In the genomic region with DNA sequence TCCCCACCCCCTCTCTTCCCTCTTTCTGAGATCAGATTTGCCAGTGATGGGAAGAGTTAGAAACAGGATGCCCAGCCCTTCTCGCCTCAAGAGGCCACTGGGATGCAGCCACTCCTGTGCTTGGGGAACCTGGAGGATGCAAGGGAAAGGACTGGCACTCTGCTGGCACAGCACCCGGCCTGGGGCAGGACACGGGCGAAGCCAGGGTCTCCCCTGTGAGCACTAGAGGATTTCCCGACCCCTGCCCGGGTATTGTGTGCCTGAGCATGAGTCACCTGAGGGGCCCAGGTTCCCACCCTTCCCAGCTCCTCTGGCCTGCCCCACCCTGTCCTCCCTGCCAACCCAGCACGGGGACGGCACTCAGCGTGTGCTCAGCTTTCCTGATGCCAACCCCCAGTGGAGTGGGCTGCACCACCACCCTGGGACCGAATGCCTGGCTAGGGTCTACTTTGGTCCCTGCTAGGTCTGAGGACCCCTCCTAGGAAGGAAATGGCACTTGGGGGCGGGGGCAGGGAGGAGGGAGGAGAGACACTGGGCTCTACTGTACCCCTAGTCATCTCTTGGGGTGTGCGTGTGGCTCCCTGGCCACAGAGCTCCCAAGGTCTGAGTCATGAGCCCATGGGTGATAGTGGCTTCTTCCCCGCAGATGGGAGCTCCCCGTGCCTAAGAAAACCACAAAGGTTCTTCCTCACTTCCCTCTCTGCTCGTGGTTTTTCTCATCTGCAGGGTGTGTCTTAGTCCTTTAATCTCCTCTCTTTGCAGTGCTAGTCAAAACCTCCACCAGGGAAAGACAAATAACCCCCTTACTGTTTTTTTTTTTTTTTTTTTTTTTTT, we compare ENCODE assay signal across 1 cellular context.
A peak's percentile ranks its signal among the peaks of the same experiment; 100 is the strongest.
TF ChIP-seq lines count a peak whose summit lies in the region.

No MANE protein-coding gene starts in this region.

TF ChIP-seq in GM12878, 131 proteins besides CTCF, POLR2A, EP300 and RAD21 (continued from another document and continues in another):
- TF ChIP-seq, protein P1, sequence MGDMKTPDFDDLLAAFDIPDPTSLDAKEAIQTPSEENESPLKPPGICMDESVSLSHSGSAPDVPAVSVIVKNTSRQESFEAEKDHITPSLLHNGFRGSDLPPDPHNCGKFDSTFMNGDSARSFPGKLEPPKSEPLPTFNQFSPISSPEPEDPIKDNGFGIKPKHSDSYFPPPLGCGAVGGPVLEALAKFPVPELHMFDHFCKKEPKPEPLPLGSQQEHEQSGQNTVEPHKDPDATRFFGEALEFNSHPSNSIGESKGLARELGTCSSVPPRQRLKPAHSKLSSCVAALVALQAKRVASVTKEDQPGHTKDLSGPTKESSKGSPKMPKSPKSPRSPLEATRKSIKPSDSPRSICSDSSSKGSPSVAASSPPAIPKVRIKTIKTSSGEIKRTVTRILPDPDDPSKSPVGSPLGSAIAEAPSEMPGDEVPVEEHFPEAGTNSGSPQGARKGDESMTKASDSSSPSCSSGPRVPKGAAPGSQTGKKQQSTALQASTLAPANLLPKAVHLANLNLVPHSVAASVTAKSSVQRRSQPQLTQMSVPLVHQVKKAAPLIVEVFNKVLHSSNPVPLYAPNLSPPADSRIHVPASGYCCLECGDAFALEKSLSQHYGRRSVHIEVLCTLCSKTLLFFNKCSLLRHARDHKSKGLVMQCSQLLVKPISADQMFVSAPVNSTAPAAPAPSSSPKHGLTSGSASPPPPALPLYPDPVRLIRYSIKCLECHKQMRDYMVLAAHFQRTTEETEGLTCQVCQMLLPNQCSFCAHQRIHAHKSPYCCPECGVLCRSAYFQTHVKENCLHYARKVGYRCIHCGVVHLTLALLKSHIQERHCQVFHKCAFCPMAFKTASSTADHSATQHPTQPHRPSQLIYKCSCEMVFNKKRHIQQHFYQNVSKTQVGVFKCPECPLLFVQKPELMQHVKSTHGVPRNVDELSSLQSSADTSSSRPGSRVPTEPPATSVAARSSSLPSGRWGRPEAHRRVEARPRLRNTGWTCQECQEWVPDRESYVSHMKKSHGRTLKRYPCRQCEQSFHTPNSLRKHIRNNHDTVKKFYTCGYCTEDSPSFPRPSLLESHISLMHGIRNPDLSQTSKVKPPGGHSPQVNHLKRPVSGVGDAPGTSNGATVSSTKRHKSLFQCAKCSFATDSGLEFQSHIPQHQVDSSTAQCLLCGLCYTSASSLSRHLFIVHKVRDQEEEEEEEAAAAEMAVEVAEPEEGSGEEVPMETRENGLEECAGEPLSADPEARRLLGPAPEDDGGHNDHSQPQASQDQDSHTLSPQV (IDR thresholded peaks at IDR 0.05), result no peak
- TF ChIP-seq, protein P2, sequence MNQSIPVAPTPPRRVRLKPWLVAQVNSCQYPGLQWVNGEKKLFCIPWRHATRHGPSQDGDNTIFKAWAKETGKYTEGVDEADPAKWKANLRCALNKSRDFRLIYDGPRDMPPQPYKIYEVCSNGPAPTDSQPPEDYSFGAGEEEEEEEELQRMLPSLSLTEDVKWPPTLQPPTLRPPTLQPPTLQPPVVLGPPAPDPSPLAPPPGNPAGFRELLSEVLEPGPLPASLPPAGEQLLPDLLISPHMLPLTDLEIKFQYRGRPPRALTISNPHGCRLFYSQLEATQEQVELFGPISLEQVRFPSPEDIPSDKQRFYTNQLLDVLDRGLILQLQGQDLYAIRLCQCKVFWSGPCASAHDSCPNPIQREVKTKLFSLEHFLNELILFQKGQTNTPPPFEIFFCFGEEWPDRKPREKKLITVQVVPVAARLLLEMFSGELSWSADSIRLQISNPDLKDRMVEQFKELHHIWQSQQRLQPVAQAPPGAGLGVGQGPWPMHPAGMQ (IDR thresholded peaks at IDR 0.05; ENCODE audit: borderline replicate concordance), result peak; percentile 84; the same call in 1 of the 2 replicates
- TF ChIP-seq ZBED1 (IDR thresholded peaks at IDR 0.05; ENCODE audit: borderline replicate concordance), result peak; percentile 90
- no peak for TF ChIP-seq ESRRA (IDR thresholded peaks at IDR 0.05; ENCODE audit: low read length)
- peak; percentile 84 for TF ChIP-seq SMARCA5 (IDR thresholded peaks at IDR 0.05)
- no peak for TF ChIP-seq EZH2 (IDR thresholded peaks at IDR 0.05; ENCODE audit: borderline replicate concordance, control insufficient read depth, low read depth, low read length)
- TF ChIP-seq RUNX3 (IDR thresholded peaks at IDR 0.05; ENCODE audit: low read length), result peak; percentile 99
- no peak for TF ChIP-seq BRCA1 (IDR thresholded peaks at IDR 0.05; ENCODE audit: low read depth, low read length)
- TF ChIP-seq ZNF24 (IDR thresholded peaks at IDR 0.05), result no peak
- TF ChIP-seq MTA3 (IDR thresholded peaks at IDR 0.05; ENCODE audit: borderline replicate concordance, low read length), result peak; percentile 49; the same call in 1 of the 2 replicates
- peak; percentile 97 for TF ChIP-seq BACH1 (IDR thresholded peaks at IDR 0.05; ENCODE audit: borderline replicate concordance)
- peak; percentile 99 for TF ChIP-seq CBFB (IDR thresholded peaks at IDR 0.05; ENCODE audit: low read depth)
- TF ChIP-seq FOXM1 (IDR thresholded peaks at IDR 0.05; ENCODE audit: low read depth, low read length), result peak; percentile 97
- peak in 1 of 2 experiments; percentile 87; a peak in 2 of 4 replicates for TF ChIP-seq ETV6 (conservative IDR thresholded peaks at IDR 0.05 in 1 of 2, IDR thresholded peaks at IDR 0.05 in 1 of 2; ENCODE audit: borderline replicate concordance in 1 of 2, low read depth in 1 of 2)
- TF ChIP-seq TCF3 (IDR thresholded peaks at IDR 0.05; ENCODE audit: borderline replicate concordance, insufficient read depth, low read depth, low read length), result peak; percentile 84
- TF ChIP-seq, protein P3, sequence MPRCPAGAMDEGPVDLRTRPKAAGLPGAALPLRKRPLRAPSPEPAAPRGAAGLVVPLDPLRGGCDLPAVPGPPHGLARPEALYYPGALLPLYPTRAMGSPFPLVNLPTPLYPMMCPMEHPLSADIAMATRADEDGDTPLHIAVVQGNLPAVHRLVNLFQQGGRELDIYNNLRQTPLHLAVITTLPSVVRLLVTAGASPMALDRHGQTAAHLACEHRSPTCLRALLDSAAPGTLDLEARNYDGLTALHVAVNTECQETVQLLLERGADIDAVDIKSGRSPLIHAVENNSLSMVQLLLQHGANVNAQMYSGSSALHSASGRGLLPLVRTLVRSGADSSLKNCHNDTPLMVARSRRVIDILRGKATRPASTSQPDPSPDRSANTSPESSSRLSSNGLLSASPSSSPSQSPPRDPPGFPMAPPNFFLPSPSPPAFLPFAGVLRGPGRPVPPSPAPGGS (IDR thresholded peaks at IDR 0.05; ENCODE audit: borderline replicate concordance, insufficient read depth, low read depth, low read length, poor library complexity, severe bottlenecking), result peak; percentile 84
- TF ChIP-seq, protein P4, sequence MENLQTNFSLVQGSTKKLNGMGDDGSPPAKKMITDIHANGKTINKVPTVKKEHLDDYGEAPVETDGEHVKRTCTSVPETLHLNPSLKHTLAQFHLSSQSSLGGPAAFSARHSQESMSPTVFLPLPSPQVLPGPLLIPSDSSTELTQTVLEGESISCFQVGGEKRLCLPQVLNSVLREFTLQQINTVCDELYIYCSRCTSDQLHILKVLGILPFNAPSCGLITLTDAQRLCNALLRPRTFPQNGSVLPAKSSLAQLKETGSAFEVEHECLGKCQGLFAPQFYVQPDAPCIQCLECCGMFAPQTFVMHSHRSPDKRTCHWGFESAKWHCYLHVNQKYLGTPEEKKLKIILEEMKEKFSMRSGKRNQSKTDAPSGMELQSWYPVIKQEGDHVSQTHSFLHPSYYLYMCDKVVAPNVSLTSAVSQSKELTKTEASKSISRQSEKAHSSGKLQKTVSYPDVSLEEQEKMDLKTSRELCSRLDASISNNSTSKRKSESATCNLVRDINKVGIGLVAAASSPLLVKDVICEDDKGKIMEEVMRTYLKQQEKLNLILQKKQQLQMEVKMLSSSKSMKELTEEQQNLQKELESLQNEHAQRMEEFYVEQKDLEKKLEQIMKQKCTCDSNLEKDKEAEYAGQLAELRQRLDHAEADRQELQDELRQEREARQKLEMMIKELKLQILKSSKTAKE (IDR thresholded peaks at IDR 0.05; ENCODE audit: low read depth, poor library complexity, severe bottlenecking), result peak; percentile 94
- TF ChIP-seq SP1 (IDR thresholded peaks at IDR 0.05; ENCODE audit: low read depth, low read length), result peak; percentile 79
- no peak for TF ChIP-seq NR2C1 (IDR thresholded peaks at IDR 0.05)
- TF ChIP-seq MEF2A (IDR thresholded peaks at IDR 0.05; ENCODE audit: insufficient read depth, low read depth, low read length), result peak; percentile 54; the same call in 1 of the 2 replicates
- no peak for TF ChIP-seq CBX3 (IDR thresholded peaks at IDR 0.05; ENCODE audit: borderline replicate concordance, low read depth)
- TF ChIP-seq TCF12 (IDR thresholded peaks at IDR 0.05; ENCODE audit: low read depth, low read length), result peak; percentile 85
- TF ChIP-seq TCF7 (IDR thresholded peaks at IDR 0.05; ENCODE audit: borderline replicate concordance), result no peak; the same call in none of the 2 replicates
- TF ChIP-seq CHD1 (IDR thresholded peaks at IDR 0.05; ENCODE audit: low read depth, low read length), result no peak
- TF ChIP-seq CREB1 (IDR thresholded peaks at IDR 0.05; ENCODE audit: low read depth), result peak; percentile 60; the same call in 1 of the 2 replicates
- peak; percentile 99 for TF ChIP-seq IKZF2 (IDR thresholded peaks at IDR 0.05)
- TF ChIP-seq, protein P5, sequence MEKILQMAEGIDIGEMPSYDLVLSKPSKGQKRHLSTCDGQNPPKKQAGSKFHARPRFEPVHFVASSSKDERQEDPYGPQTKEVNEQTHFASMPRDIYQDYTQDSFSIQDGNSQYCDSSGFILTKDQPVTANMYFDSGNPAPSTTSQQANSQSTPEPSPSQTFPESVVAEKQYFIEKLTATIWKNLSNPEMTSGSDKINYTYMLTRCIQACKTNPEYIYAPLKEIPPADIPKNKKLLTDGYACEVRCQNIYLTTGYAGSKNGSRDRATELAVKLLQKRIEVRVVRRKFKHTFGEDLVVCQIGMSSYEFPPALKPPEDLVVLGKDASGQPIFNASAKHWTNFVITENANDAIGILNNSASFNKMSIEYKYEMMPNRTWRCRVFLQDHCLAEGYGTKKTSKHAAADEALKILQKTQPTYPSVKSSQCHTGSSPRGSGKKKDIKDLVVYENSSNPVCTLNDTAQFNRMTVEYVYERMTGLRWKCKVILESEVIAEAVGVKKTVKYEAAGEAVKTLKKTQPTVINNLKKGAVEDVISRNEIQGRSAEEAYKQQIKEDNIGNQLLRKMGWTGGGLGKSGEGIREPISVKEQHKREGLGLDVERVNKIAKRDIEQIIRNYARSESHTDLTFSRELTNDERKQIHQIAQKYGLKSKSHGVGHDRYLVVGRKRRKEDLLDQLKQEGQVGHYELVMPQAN (conservative IDR thresholded peaks at IDR 0.05), result 0 out of 2 replicates have a peak, but pooled peaks have one; percentile 24
- peak; percentile 97 for TF ChIP-seq BCL11A (IDR thresholded peaks at IDR 0.05; ENCODE audit: low read depth, low read length)
- TF ChIP-seq TARDBP (IDR thresholded peaks at IDR 0.05; ENCODE audit: borderline replicate concordance), result no peak
- no peak for TF ChIP-seq TAF1 (IDR thresholded peaks at IDR 0.05; ENCODE audit: borderline replicate concordance, low read depth, low read length)
- peak; percentile 97 for TF ChIP-seq NFIC (IDR thresholded peaks at IDR 0.05; ENCODE audit: low read depth, low read length)
- peak; percentile 99 for TF ChIP-seq EED (IDR thresholded peaks at IDR 0.05; ENCODE audit: low read depth)
- TF ChIP-seq CBX5 (IDR thresholded peaks at IDR 0.05; ENCODE audit: low read depth), result no peak
- TF ChIP-seq TBL1XR1 (IDR thresholded peaks at IDR 0.05; ENCODE audit: low read depth, low read length), result peak; percentile 96
- TF ChIP-seq STAT3 (IDR thresholded peaks at IDR 0.05; ENCODE audit: low read depth, low read length), result 0 out of 2 replicates have a peak, but pooled peaks have one; percentile 83
- no peak for TF ChIP-seq SREBF2 (IDR thresholded peaks at IDR 0.05; ENCODE audit: low read length)
- TF ChIP-seq RFX5 (IDR thresholded peaks at IDR 0.05; ENCODE audit: low read depth, low read length), result no peak
- 0 out of 2 replicates have a peak, but pooled peaks have one; percentile 14 for TF ChIP-seq HDGF (IDR thresholded peaks at IDR 0.05)
- peak; percentile 86 for TF ChIP-seq NR2F1 (conservative IDR thresholded peaks at IDR 0.05)
- TF ChIP-seq SIX5 (IDR thresholded peaks at IDR 0.05; ENCODE audit: low read depth, low read length, severe bottlenecking), result no peak
- no peak for TF ChIP-seq FOXK2 (IDR thresholded peaks at IDR 0.05)
- no peak for TF ChIP-seq YY1 (IDR thresholded peaks at IDR 0.05; ENCODE audit: low read depth, low read length)
- TF ChIP-seq MTA2 (IDR thresholded peaks at IDR 0.05; ENCODE audit: low read depth), result peak; percentile 90
- TF ChIP-seq CREM (IDR thresholded peaks at IDR 0.05; ENCODE audit: low read depth), result peak; percentile 92
- TF ChIP-seq NBN (IDR thresholded peaks at IDR 0.05), result peak; percentile 79; the same call in 1 of the 2 replicates
- peak; percentile 75 for TF ChIP-seq MEF2B (IDR thresholded peaks at IDR 0.05; ENCODE audit: partially characterized antibody, poor library complexity, severe bottlenecking)
- TF ChIP-seq GATAD2B (conservative IDR thresholded peaks at IDR 0.05; ENCODE audit: low read depth), result peak; percentile 70
- TF ChIP-seq, protein P6, sequence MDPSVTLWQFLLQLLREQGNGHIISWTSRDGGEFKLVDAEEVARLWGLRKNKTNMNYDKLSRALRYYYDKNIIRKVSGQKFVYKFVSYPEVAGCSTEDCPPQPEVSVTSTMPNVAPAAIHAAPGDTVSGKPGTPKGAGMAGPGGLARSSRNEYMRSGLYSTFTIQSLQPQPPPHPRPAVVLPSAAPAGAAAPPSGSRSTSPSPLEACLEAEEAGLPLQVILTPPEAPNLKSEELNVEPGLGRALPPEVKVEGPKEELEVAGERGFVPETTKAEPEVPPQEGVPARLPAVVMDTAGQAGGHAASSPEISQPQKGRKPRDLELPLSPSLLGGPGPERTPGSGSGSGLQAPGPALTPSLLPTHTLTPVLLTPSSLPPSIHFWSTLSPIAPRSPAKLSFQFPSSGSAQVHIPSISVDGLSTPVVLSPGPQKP (IDR thresholded peaks at IDR 0.05; ENCODE audit: low read depth, low read length), result 0 out of 2 replicates have a peak, but pooled peaks have one; percentile 11
- peak; percentile 78 for TF ChIP-seq RELA (IDR thresholded peaks at IDR 0.05; ENCODE audit: borderline replicate concordance, partially characterized antibody)
- no peak for TF ChIP-seq RB1 (IDR thresholded peaks at IDR 0.05; ENCODE audit: borderline replicate concordance)
- no peak for TF ChIP-seq ASH2L (IDR thresholded peaks at IDR 0.05; ENCODE audit: borderline replicate concordance, low read depth)
- TF ChIP-seq, protein P7, sequence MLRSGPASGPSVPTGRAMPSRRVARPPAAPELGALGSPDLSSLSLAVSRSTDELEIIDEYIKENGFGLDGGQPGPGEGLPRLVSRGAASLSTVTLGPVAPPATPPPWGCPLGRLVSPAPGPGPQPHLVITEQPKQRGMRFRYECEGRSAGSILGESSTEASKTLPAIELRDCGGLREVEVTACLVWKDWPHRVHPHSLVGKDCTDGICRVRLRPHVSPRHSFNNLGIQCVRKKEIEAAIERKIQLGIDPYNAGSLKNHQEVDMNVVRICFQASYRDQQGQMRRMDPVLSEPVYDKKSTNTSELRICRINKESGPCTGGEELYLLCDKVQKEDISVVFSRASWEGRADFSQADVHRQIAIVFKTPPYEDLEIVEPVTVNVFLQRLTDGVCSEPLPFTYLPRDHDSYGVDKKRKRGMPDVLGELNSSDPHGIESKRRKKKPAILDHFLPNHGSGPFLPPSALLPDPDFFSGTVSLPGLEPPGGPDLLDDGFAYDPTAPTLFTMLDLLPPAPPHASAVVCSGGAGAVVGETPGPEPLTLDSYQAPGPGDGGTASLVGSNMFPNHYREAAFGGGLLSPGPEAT (IDR thresholded peaks at IDR 0.05; ENCODE audit: low read depth), result peak; percentile 97
- TF ChIP-seq ATF7 (IDR thresholded peaks at IDR 0.05; ENCODE audit: low read depth), result peak; percentile 78
- 0 out of 2 replicates have a peak, but pooled peaks have one; percentile 4 for TF ChIP-seq SMAD5 (IDR thresholded peaks at IDR 0.05; ENCODE audit: low read depth)
- TF ChIP-seq SUZ12 (IDR thresholded peaks at IDR 0.05; ENCODE audit: unreplicated experiment), result no peak
